10 cellular contexts compared by ENCODE assay signal in genomic region chr13:26964278-26965057, GRCh38.
A peak's percentile ranks its signal among the peaks of the same experiment; 100 is the strongest.
DNase-seq lines count a peak whose midpoint lies in the region; ATAC-seq and TF ChIP-seq lines count a peak whose summit lies in the region.
"Had no signal": no experiment of that assay in that cellular context is flagged by ENCODE, and none has a peak within 500 bp of the region (broad histone marks: within the 10 kb centered on the region; RNA-seq: fewer than 3 reads in every experiment).

No MANE protein-coding gene starts in this region.

- H3K9me3 ChIP-seq in OCI-LY3 (ENCODE audit: insufficient read depth, low read length), result no peaks in the 10 kb centered on the region
- no peaks in the 10 kb centered on the region for H3K9me3 ChIP-seq in heart right ventricle

- no peaks in the 10 kb centered on the region for H4K20me1 ChIP-seq in OCI-LY3 (ENCODE audit: insufficient read depth, low read length)

- H3K9me3 Mint-ChIP-seq in activated naive CD4-positive, alpha-beta T cell treated with anti-CD3 and anti-CD28 coated beads, Interleukin-2, amount 50 U/mL, for 72 hours, result no peaks in the 10 kb centered on the region
- H3K9me3 Mint-ChIP-seq: IgD-negative memory B cell had no signal

- WGBS in heart right ventricle, 2 donors, result 54 to 59% methylated on average over 13 of the region's 13 CpGs

- 0 out of 2 replicates have a peak overlapping the region, but pooled peaks have one; percentile 27 for H2AFZ ChIP-seq in OCI-LY3 (ENCODE audit: low read depth, low read length)

- no peak overlapping the region for H3K4me3 ChIP-seq in OCI-LY3 (ENCODE audit: low read length)
- no peak overlapping the region for H3K4me3 ChIP-seq in heart right ventricle

- no peaks in the 10 kb centered on the region for H3K4me1 ChIP-seq in OCI-LY3 (ENCODE audit: low read length)
- H3K4me1 ChIP-seq in heart right ventricle, result peaks cover 0 to 47% (median 21%) of the 10 kb centered on the region in 9 donors

- H3K27ac ChIP-seq in OCI-LY3 (ENCODE audit: low read length) (no peak overlapping the region), heart right ventricle (peak overlapping the region in 1 of 10 donors; percentile 6)

- H3K36me3 ChIP-seq in OCI-LY3 (replicated peaks; ENCODE audit: low read depth, low read length), result no peaks in the 10 kb centered on the region
- H3K36me3 ChIP-seq in heart right ventricle, result no peaks in the 10 kb centered on the region

- intact Hi-C loops in heart right ventricle (cut with DNase I), result no loop called here

- H3K27me3 ChIP-seq in OCI-LY3 (ENCODE audit: low read depth, low read length), result peaks cover 7% of the 10 kb centered on the region; the same call in 1 of the 2 replicates
- peaks cover 0 to 3% (median 0%) of the 10 kb centered on the region in 7 donors for H3K27me3 ChIP-seq in heart right ventricle

- no peaks in the 10 kb centered on the region for H3K79me2 ChIP-seq in OCI-LY3 (ENCODE audit: low read length)

- no peak overlapping the region for H3K27ac Mint-ChIP-seq in activated naive CD4-positive, alpha-beta T cell treated with anti-CD3 and anti-CD28 coated beads, Interleukin-2, amount 50 U/mL, for 72 hours

- no peaks in the 10 kb centered on the region for H3K36me3 Mint-ChIP-seq in activated naive CD4-positive, alpha-beta T cell treated with anti-CD3 and anti-CD28 coated beads, Interleukin-2, amount 50 U/mL, for 72 hours
- H3K36me3 Mint-ChIP-seq: IgD-negative memory B cell had no signal

- H3K9ac ChIP-seq in OCI-LY3 (ENCODE audit: low read length), result no peak overlapping the region

- peak in 7 of 8 donors; percentile 24 to 92 (median 62) for ATAC-seq in heart right ventricle
- ATAC-seq in activated naive CD4-positive, alpha-beta T cell treated with anti-CD3 and anti-CD28 coated beads, Interleukin-2, amount 50 U/mL, for 72 hours, result no peak

- no peak overlapping the region for H3K4me2 ChIP-seq in OCI-LY3 (ENCODE audit: low read length)

- no peak for TF ChIP-seq CTCF in OCI-LY3 (IDR thresholded peaks at IDR 0.05; ENCODE audit: low read depth, low read length)
- TF ChIP-seq CTCF in heart right ventricle (IDR thresholded peaks at IDR 0.05), result no peak

- DNase-seq in NCI-H345 (lab: John Stamatoyannopoulos, UW) (peak; percentile 60), NCI-H345 treated with DMSO at 0.1 percent for 48 hours (lab: John Stamatoyannopoulos, UW; ENCODE audit: unreplicated experiment) (no peak), heart right ventricle (peak; percentile 32 to 33), stromal cell of bone marrow (ENCODE audit: low read depth) (peak; percentile 30)
- DNase-seq in activated CD8-positive, alpha-beta memory T cell treated with anti-CD3 and anti-CD28 coated beads, Interleukin-2, amount 50 U/mL, for 48 hours, result no peak
- DNase-seq in activated naive CD4-positive, alpha-beta T cell treated with anti-CD3 and anti-CD28 coated beads, Interleukin-2, amount 50 U/mL, for 72 hours (ENCODE audit: low spot score in 2 of 2), result no peak
- no peak for DNase-seq in stimulated activated CD4-positive, alpha-beta T cell treated with anti-CD3 and anti-CD28 coated beads, Interleukin-4, amount 100 ng/mL, for 4 hours
- DNase-seq: SIG-M5 had no signal

Comparison
In these comparisons a context has a peak if more than half of its experiments do, and no peak if none do; other contexts are left out.
1. DNase-seq: peak in NCI-H345 (single experiment), heart right ventricle (2 of 2) and stromal cell of bone marrow (single experiment); none in NCI-H345 treated with DMSO at 0.1 percent for 48 hours (single experiment), activated CD8-positive, alpha-beta memory T cell treated with anti-CD3 and anti-CD28 coated beads, Interleukin-2, amount 50 U/mL, for 48 hours (single experiment), activated naive CD4-positive, alpha-beta T cell treated with anti-CD3 and anti-CD28 coated beads, Interleukin-2, amount 50 U/mL, for 72 hours (0 of 2) and stimulated activated CD4-positive, alpha-beta T cell treated with anti-CD3 and anti-CD28 coated beads, Interleukin-4, amount 100 ng/mL, for 4 hours (0 of 2).
2. ATAC-seq: peak in heart right ventricle (7 of 8); none in activated naive CD4-positive, alpha-beta T cell treated with anti-CD3 and anti-CD28 coated beads, Interleukin-2, amount 50 U/mL, for 72 hours (0 of 2).